8 cellular contexts compared by ENCODE assay signal in the genomic region with DNA sequence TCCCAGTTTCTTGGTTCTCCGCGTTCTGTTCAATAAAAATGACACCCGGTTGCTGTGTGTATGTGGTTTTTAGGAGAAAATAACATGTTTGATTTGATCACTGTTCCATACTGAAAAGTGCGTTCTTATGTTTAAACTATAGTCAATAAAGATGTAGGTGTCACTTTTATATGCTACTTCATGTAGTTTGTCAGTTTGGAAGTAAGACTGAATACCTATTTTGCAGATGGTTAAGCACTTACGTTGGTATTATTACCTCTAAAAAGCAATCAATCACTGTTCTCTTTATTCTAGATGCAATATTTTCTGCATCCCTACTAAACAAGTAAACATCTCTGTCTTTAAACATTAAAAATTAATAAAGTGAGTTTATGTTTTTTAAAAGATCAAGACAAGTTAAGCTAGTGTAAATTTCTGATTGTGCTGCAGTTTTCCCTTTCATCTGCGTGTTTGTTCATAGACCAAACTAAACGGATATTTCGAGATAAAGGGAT. TPM values are rescaled to one million over a fixed set of nuclear protein-coding genes. Genes with fewer than 3 reads are reported as not detected.
A peak's percentile ranks its signal among the peaks of the same experiment; 100 is the strongest.
DNase-seq lines count a peak whose midpoint lies in the region; ATAC-seq and TF ChIP-seq lines count a peak whose summit lies in the region.

No MANE protein-coding gene starts in this region.

- H3K27me3 ChIP-seq in mucosa of rectum (ENCODE audit: control insufficient read depth in 2 of 2, insufficient read depth in 2 of 2, low read length in 2 of 2): no peaks in the 10 kb centered on the region

- POLR2A ChIA-PET in MCF 10A (lab: Yijun Ruan, JAX): interaction anchor here (0.6 to 7.0 kb wide), 9 partner anchors 10 to 355 kb away, joined by 3 to 157 read pairs (median 4); partner anchors contain the start of gene IDE

- no peaks in the 10 kb centered on the region for H3K9me3 ChIP-seq in mucosa of rectum (ENCODE audit: control insufficient read depth in 2 of 2, low read length in 2 of 2)

- ATAC-seq in GM18858 (IDR thresholded peaks at IDR 0.05; ENCODE audit: unreplicated experiment): no peak

- peak overlapping the region; percentile 99 for H3K4me3 Mint-ChIP-seq in MCF 10A (ENCODE audit: unreplicated experiment)

- no peaks in the 10 kb centered on the region for H3K36me3 ChIP-seq in mucosa of rectum (ENCODE audit: control insufficient read depth in 2 of 2, insufficient read depth in 2 of 2, low read length in 2 of 2)

- H3K36me3 Mint-ChIP-seq in MCF 10A (ENCODE audit: insufficient read depth, unreplicated experiment): peaks cover 13% of the 10 kb centered on the region

- H3K4me3 ChIP-seq in AG10803 (ENCODE audit: low read length): peak overlapping the region; percentile 80
- H3K4me3 ChIP-seq in mucosa of rectum (ENCODE audit: low read length in 2 of 2): peak overlapping the region; percentile 79 to 95

- peaks cover 35% of the 10 kb centered on the region for H3K4me1 Mint-ChIP-seq in MCF 10A (ENCODE audit: insufficient read depth, unreplicated experiment)

- DNase-seq in AG10803 (ENCODE audit: low read depth) (no peak), HT-29 (ENCODE audit: low spot score) (peak; percentile 53), MCF 10A (ENCODE audit: unreplicated experiment) (no peak), AG08396 (ENCODE audit: low spot score) (no peak), NCI-H748 (lab: John Stamatoyannopoulos, UW; ENCODE audit: unreplicated experiment) (no peak), activated gamma-delta T cell treated with Interleukin-2 at 50 U/mL for 16 hours (no peak)

- H3K9ac ChIP-seq in mucosa of rectum (ENCODE audit: low read depth in 1 of 2, low read length in 2 of 2): peak overlapping the region in 1 of 2 donors; percentile 68

- TF ChIP-seq CTCF in AG10803 (conservative IDR thresholded peaks at IDR 0.05; ENCODE audit: low read length) (no peak), MCF 10A (IDR thresholded peaks at IDR 0.05; ENCODE audit: unreplicated experiment) (no peak)

- peak overlapping the region in 1 of 2 donors; percentile 89 for H3K27ac ChIP-seq in mucosa of rectum (ENCODE audit: low read depth in 2 of 2, low read length in 2 of 2)

- no peaks in the 10 kb centered on the region for H3K27me3 Mint-ChIP-seq in MCF 10A (ENCODE audit: insufficient read depth, unreplicated experiment)

- H3K4me1 ChIP-seq in mucosa of rectum (ENCODE audit: control insufficient read depth in 2 of 2, insufficient read depth in 2 of 2, low read length in 2 of 2): peaks cover 5 to 12% of the 10 kb centered on the region in 2 donors

- no peaks in the 10 kb centered on the region for H3K9me3 Mint-ChIP-seq in MCF 10A (ENCODE audit: unreplicated experiment)

- intact Hi-C loops in MCF 10A (cut with micrococcal nuclease): loop anchor here (10.0 kb wide), 1 partner anchor 251 kb away; the partner anchor contains the start of gene EXOC6

- H3K27ac Mint-ChIP-seq in MCF 10A (ENCODE audit: low read depth, unreplicated experiment): peak overlapping the region; percentile 97

- TSS peak; percentile 29 for BruUV-seq in MCF 10A (replicated peaks; lab: Mats Ljungman, UMichigan)

- CTCF ChIA-PET in MCF 10A (lab: Yijun Ruan, JAX): interaction anchor here (0.7 kb wide), 1 partner anchor 14 kb away, joined by 3 read pairs; no protein-coding TSS in a partner anchor

RNA-seq across cellular contexts. Expression of gene KIF11, which starts 0.7 kb away (rescaled TPM):
- 13.2 and 14.1 TPM in 2 replicates for total RNA-seq in HT-29 (2014; rRNA removed; shearing (Covaris generic))
- total RNA-seq in MCF 10A (2022): 21.3 and 27.3 TPM in 2 replicates

RNA-seq across cellular contexts. Expression of gene IDE, which starts 19.7 kb away (rescaled TPM):
- total RNA-seq in HT-29 (2014; rRNA removed; shearing (Covaris generic)): 16.1 and 21.1 TPM in 2 replicates
- total RNA-seq in MCF 10A (2022): 54.6 and 66.4 TPM in 2 replicates
